ENCODE assay signal across 1 cellular context in the genomic region with DNA sequence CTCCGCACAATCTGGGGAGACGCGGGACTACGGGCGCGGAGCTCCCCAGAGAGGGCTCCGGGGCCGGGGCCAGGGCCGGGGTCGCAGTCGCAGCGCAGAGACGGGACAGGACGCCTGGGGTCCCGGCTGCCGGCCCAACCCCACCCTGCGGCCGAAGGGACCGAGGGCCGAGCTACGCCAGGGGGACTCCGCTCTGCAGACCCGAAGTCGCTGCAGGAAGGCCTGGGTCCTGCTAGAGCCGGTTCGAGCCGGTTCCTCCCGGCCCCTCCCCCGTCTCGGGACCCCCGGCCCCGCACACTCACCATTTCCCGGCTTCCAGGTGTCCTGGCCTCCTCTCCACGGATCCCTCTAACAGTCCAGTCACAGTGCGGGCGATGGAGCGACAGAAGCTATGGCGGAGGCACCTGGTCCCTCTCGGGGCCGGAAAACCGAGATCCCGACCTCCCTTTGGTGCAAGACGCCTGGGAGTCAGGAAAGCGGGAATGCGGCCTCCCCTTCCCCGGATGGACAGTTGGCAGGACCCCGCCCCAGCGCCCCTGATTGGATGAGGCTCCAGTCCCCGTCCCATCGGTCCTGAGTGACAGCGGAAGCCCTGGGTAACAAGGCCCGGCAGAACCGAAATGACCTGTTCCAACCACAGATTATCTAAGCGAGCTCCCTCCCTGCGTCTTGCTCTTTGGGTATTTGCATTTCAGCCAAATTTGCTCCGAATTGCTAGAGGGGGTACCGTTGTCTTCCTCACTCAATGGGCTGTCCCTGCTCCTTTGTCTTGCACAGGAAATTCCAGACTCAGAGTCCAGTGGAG.
TF ChIP-seq lines count a peak whose summit lies in the region.

Gene ZNF625 (minus strand): TSS at position 481 of the 805 bp plus-strand sequence. CDS start 176 bp downstream, at position 305.

TF ChIP-seq in HEK293, 187 proteins besides CTCF, POLR2A, EP300 and RAD21 (continued from another document):
- TF ChIP-seq, protein P1, sequence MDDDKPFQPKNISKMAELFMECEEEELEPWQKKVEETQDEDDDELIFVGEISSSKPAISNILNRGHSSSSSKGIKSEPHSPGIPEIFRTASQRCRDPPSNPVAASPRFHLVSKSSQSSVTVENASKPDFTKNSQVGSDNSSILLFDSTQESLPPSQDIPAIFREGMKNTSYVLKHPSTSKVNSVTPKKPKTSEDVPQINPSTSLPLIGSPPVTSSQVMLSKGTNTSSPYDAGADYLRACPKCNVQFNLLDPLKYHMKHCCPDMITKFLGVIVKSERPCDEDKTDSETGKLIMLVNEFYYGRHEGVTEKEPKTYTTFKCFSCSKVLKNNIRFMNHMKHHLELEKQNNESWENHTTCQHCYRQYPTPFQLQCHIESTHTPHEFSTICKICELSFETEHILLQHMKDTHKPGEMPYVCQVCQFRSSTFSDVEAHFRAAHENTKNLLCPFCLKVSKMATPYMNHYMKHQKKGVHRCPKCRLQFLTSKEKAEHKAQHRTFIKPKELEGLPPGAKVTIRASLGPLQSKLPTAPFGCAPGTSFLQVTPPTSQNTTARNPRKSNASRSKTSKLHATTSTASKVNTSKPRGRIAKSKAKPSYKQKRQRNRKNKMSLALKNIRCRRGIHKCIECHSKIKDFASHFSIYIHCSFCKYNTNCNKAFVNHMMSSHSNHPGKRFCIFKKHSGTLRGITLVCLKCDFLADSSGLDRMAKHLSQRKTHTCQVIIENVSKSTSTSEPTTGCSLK (tag by site-specific recombination; IDR thresholded peaks at IDR 0.05): no peak
- no peak for TF ChIP-seq ZNF837 (tag by site-specific recombination; IDR thresholded peaks at IDR 0.05)
- TF ChIP-seq, protein P2, sequence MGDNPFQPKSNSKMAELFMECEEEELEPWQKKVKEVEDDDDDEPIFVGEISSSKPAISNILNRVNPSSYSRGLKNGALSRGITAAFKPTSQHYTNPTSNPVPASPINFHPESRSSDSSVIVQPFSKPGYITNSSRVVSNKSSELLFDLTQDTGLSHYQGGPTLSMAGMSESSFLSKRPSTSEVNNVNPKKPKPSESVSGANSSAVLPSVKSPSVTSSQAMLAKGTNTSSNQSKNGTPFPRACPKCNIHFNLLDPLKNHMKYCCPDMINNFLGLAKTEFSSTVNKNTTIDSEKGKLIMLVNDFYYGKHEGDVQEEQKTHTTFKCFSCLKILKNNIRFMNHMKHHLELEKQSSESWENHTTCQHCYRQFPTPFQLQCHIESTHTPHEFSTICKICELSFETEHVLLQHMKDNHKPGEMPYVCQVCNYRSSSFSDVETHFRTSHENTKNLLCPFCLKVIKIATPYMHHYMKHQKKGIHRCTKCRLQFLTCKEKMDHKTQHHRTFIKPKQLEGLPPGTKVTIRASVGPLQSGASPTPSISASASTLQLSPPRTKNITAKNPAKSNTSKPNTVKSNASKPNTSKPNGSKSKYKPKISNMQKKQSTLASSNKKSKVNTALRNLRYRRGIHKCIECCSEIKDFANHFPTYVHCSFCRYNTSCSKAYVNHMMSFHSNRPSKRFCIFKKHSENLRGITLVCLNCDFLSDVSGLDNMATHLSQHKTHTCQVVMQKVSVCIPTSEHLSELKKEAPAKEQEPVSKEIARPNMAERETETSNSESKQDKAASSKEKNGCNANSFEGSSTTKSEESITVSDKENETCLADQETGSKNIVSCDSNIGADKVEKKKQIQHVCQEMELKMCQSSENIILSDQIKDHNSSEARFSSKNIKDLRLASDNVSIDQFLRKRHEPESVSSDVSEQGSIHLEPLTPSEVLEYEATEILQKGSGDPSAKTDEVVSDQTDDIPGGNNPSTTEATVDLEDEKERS (tag by site-specific recombination; IDR thresholded peaks at IDR 0.05): peak; percentile 11; the same call in 1 of the 2 replicates
- TF ChIP-seq ZNF48 (tag by site-specific recombination; IDR thresholded peaks at IDR 0.05): no peak
- no peak for TF ChIP-seq ZNF621 (tag by site-specific recombination; IDR thresholded peaks at IDR 0.05)
- TF ChIP-seq, protein P3, sequence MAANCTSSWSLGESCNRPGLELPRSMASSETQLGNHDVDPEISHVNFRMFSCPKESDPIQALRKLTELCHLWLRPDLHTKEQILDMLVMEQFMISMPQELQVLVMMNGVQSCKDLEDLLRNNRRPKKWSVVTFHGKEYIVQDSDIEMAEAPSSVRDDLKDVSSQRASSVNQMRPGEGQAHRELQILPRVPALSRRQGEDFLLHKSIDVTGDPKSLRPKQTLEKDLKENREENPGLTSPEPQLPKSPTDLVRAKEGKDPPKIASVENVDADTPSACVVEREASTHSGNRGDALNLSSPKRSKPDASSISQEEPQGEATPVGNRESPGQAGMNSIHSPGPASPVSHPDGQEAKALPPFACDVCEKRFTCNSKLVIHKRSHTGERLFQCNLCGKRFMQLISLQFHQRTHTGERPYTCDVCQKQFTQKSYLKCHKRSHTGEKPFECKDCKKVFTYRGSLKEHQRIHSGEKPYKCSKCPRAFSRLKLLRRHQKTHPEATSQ (tag by site-specific recombination; IDR thresholded peaks at IDR 0.05): no peak
- no peak for TF ChIP-seq INSM2 (tag by site-specific recombination; IDR thresholded peaks at IDR 0.05)
- TF ChIP-seq ZNF157 (tag by site-specific recombination; IDR thresholded peaks at IDR 0.05): no peak
- no peak for TF ChIP-seq ZNF354C (tag by site-specific recombination; IDR thresholded peaks at IDR 0.05; ENCODE audit: borderline replicate concordance, low read depth)
- TF ChIP-seq ZNF423 (tag by site-specific recombination; IDR thresholded peaks at IDR 0.05): no peak
- TF ChIP-seq HOXD13 (CRISPR knock-in tag; IDR thresholded peaks at IDR 0.05; ENCODE audit: borderline replicate concordance): no peak
